In genomic region chr2:173571021-173571821, GRCh38 we compare ENCODE assay signal across 8 cellular contexts.
DNase-seq lines count a peak whose midpoint lies in the region; ATAC-seq and TF ChIP-seq lines count a peak whose summit lies in the region.

No MANE protein-coding gene starts in this region.

- peak overlapping the region; percentile 59 for H2AFZ ChIP-seq in neuron (ENCODE audit: low read depth, low read length)

- H3K4me1 ChIP-seq in heart right ventricle (peaks cover 0 to 16% (median 6%) of the 10 kb centered on the region in 9 donors), right atrium auricular region (peaks cover 0 to 12% of the 10 kb centered on the region in 2 donors), neuron (ENCODE audit: insufficient read depth, low read length) (peaks cover 18% of the 10 kb centered on the region)

- H3K27ac Mint-ChIP-seq in activated CD4-positive, alpha-beta memory T cell treated with anti-CD3 and anti-CD28 coated beads for 36 hours, result no peak overlapping the region

- H3K9me3 ChIP-seq in heart right ventricle (peaks cover 0 to 8% (median 0%) of the 10 kb centered on the region in 11 donors), right atrium auricular region (no peaks in the 10 kb centered on the region), neuron (ENCODE audit: low read length) (peaks cover 2% of the 10 kb centered on the region)

- CTCF ChIA-PET in activated CD4-positive, alpha-beta memory T cell treated with anti-CD3 and anti-CD28 coated beads for 36 hours (lab: Charles Lee), result no interaction called here

- POLR2A ChIA-PET in activated CD4-positive, alpha-beta memory T cell treated with anti-CD3 and anti-CD28 coated beads for 36 hours (lab: Charles Lee), result no interaction called here

- no peaks in the 10 kb centered on the region for H3K36me3 Mint-ChIP-seq in activated CD4-positive, alpha-beta memory T cell treated with anti-CD3 and anti-CD28 coated beads for 36 hours

- no peak for DNase-seq in heart right ventricle
- no peak for DNase-seq in right atrium auricular region (ENCODE audit: low spot score)
- peak; percentile 40 for DNase-seq in NCI-H460 (ENCODE audit: extremely low read depth, low read depth)
- peak; percentile 58 for DNase-seq in dermis blood vessel endothelial cell
- DNase-seq in activated CD4-positive, alpha-beta memory T cell treated with anti-CD3 and anti-CD28 coated beads for 36 hours, result no peak
- no peak for DNase-seq in GOT3 (lab: John Stamatoyannopoulos, UW)

- peaks cover 0 to 14% (median 0%) of the 10 kb centered on the region in 7 donors for H3K27me3 ChIP-seq in heart right ventricle
- no peaks in the 10 kb centered on the region for H3K27me3 ChIP-seq in right atrium auricular region
- H3K27me3 ChIP-seq in neuron (ENCODE audit: insufficient read depth, low read length), result no peaks in the 10 kb centered on the region

- WGBS in heart right ventricle, 2 donors, result 10 to 18% methylated on average over 10 of the region's 10 CpGs

- H3K4me1 Mint-ChIP-seq in activated CD4-positive, alpha-beta memory T cell treated with anti-CD3 and anti-CD28 coated beads for 36 hours (ENCODE audit: low read depth), result peaks cover 3% of the 10 kb centered on the region

- H3K9me3 Mint-ChIP-seq in activated CD4-positive, alpha-beta memory T cell treated with anti-CD3 and anti-CD28 coated beads for 36 hours, result no peaks in the 10 kb centered on the region

- TF ChIP-seq CTCF in heart right ventricle (IDR thresholded peaks at IDR 0.05) (peak in 7 of 9 donors; percentile 6 to 55 (median 49)), right atrium auricular region (IDR thresholded peaks at IDR 0.05) (peak in 1 of 2 donors; percentile 52)

- H3K36me3 ChIP-seq in heart right ventricle (no peaks in the 10 kb centered on the region), right atrium auricular region (no peaks in the 10 kb centered on the region), neuron (ENCODE audit: insufficient read depth, low read length) (no peaks in the 10 kb centered on the region)

- ATAC-seq in heart right ventricle (peak in 4 of 8 donors; percentile 35 to 69 (median 41)), HG03025 (IDR thresholded peaks at IDR 0.05; ENCODE audit: low FRiP score, unreplicated experiment) (no peak)

- H3K4me3 Mint-ChIP-seq in activated CD4-positive, alpha-beta memory T cell treated with anti-CD3 and anti-CD28 coated beads for 36 hours, result no peak overlapping the region

- peaks cover 7% of the 10 kb centered on the region for H3K27me3 Mint-ChIP-seq in activated CD4-positive, alpha-beta memory T cell treated with anti-CD3 and anti-CD28 coated beads for 36 hours

- intact Hi-C loops in heart right ventricle (cut with DNase I), result loop anchor here in 3 of 10 donors (5.0 to 10.0 kb wide), 6 partner anchors 166 to 774 kb away; partner anchors contain the start of gene SP9 (in 1 of the 3)
- intact Hi-C loops in activated CD4-positive, alpha-beta memory T cell treated with anti-CD3 and anti-CD28 coated beads for 36 hours (cut with micrococcal nuclease), result loop anchor here (5.0 kb wide), 1 partner anchor 771 kb away; no protein-coding TSS in a partner anchor

- H3K4me3 ChIP-seq in heart right ventricle (peak overlapping the region in 1 of 10 donors; percentile 3), right atrium auricular region (no peak overlapping the region), neuron (ENCODE audit: low read length) (no peak overlapping the region)

- H3K27ac ChIP-seq in heart right ventricle (no peak overlapping the region), right atrium auricular region (no peak overlapping the region)

Comparison
In these comparisons a context has a peak if more than half of its experiments do, and no peak if none do; other contexts are left out.
1. DNase-seq: peak in NCI-H460 (single experiment) and dermis blood vessel endothelial cell (single experiment); none in heart right ventricle (0 of 2), right atrium auricular region (single experiment), activated CD4-positive, alpha-beta memory T cell treated with anti-CD3 and anti-CD28 coated beads for 36 hours (single experiment) and GOT3 (single experiment).